In genomic region chr10:4836416-4836969, GRCh38 we compare ENCODE assay signal across 24 cellular contexts.
"Had no signal": no experiment of that assay in that cellular context is flagged by ENCODE, and none has a peak within 500 bp of the region (broad histone marks: within the 10 kb centered on the region; RNA-seq: fewer than 3 reads in every experiment).

No MANE protein-coding gene starts in this region.

- H3K27me3 ChIP-seq: breast epithelium, heart left ventricle, neutrophil, pancreas, upper lobe of right lung had no signal

- H3K4me3 Mint-ChIP-seq: activated T-cell treated with anti-CD3 and anti-CD28 coated beads, Interleukin-2, amount 50 U/mL, for 24 hours; central memory CD8-positive, alpha-beta T cell; nephron had no signal

- H3K27me3 Mint-ChIP-seq: activated T-cell treated with anti-CD3 and anti-CD28 coated beads, Interleukin-2, amount 50 U/mL, for 24 hours had no signal

- DNase-seq: activated CD4-positive, CD25-positive, alpha-beta regulatory T cell treated with anti-CD3 and anti-CD28 coated beads, Interleukin-2, amount 50 U/mL, for 72 hours; activated CD8-positive, alpha-beta memory T cell treated with anti-CD3 and anti-CD28 coated beads for 24 hours; activated CD8-positive, alpha-beta memory T cell treated with anti-CD3 and anti-CD28 coated beads, Interleukin-2, amount 50 U/mL, for 4 hours; activated naive CD4-positive, alpha-beta T cell treated with Interleukin-2 at 50 U/mL for 16 hours; activated T-cell treated with anti-CD3 and anti-CD28 coated beads, Interleukin-2, amount 50 U/mL, for 24 hours; amniotic stem cell; dorsolateral prefrontal cortex; heart left ventricle; left ventricle myocardium superior; midbrain; pancreas; psoas muscle; right cardiac atrium; stimulated activated CD4-positive, alpha-beta T cell treated with anti-CD3 and anti-CD28 coated beads, Interleukin-4, amount 100 ng/mL, for 24 hours; stimulated activated naive CD4-positive, alpha-beta T cell treated with Interleukin-2 at 50 U/mL for 16 hours; SW 1271; upper lobe of right lung; WERI-Rb-1 had no signal

- H3K4me1 ChIP-seq: breast epithelium, pancreas, psoas muscle, upper lobe of right lung had no signal

- H3K9me3 Mint-ChIP-seq: activated T-cell treated with anti-CD3 and anti-CD28 coated beads, Interleukin-2, amount 50 U/mL, for 24 hours; central memory CD8-positive, alpha-beta T cell; nephron had no signal

- H3K4me3 ChIP-seq: breast epithelium, dorsolateral prefrontal cortex, heart left ventricle, pancreas, psoas muscle, SK-N-MC, upper lobe of right lung had no signal

- H3K9me3 ChIP-seq: breast epithelium, heart left ventricle, neutrophil, pancreas, psoas muscle, upper lobe of right lung had no signal

- H3K36me3 ChIP-seq: breast epithelium, neutrophil, pancreas, WERI-Rb-1 had no signal

- H3K27ac ChIP-seq: breast epithelium, dorsolateral prefrontal cortex, epithelial cell of prostate, heart left ventricle, neutrophil, pancreas, psoas muscle, SK-N-MC, upper lobe of right lung, WERI-Rb-1 had no signal

- H3K27ac Mint-ChIP-seq: nephron had no signal

- ATAC-seq: heart left ventricle, left ventricle myocardium superior, psoas muscle, right cardiac atrium, upper lobe of right lung had no signal

- H3K4me1 Mint-ChIP-seq: central memory CD8-positive, alpha-beta T cell; nephron had no signal
